In genomic region chr17:43210576-43210975, GRCh38 we compare ENCODE assay signal across 13 cellular contexts. TPM values are rescaled to one million over a fixed set of nuclear protein-coding genes. Genes with fewer than 3 reads are reported as not detected.
DNase-seq lines count a peak whose midpoint lies in the region; ATAC-seq and TF ChIP-seq lines count a peak whose summit lies in the region.
"Had no signal": no experiment of that assay in that cellular context is flagged by ENCODE, and none has a peak within 500 bp of the region (broad histone marks: within the 10 kb centered on the region; RNA-seq: fewer than 3 reads in every experiment).

No MANE protein-coding gene starts in this region.

- peak overlapping the region; percentile 90 for H3K4me2 ChIP-seq in MM.1S (ENCODE audit: low read depth, low read length)
- H3K4me2 ChIP-seq in osteoblast (ENCODE audit: insufficient read depth, low read length): peak overlapping the region; percentile 92

- peaks cover 8% of the 10 kb centered on the region for H3K4me1 ChIP-seq in Caco-2
- H3K4me1 ChIP-seq in MM.1S (ENCODE audit: low read length): peaks cover 10% of the 10 kb centered on the region
- peaks cover 22% of the 10 kb centered on the region for H3K4me1 ChIP-seq in osteoblast (ENCODE audit: insufficient read depth, low read length)

- CTCF ChIA-PET in Caco-2 (lab: Charles Lee): no interaction called here

- H3K79me2 ChIP-seq in MM.1S (ENCODE audit: low read length): no peaks in the 10 kb centered on the region
- H3K79me2 ChIP-seq in osteoblast (ENCODE audit: insufficient read depth, low read length): peaks cover 18% of the 10 kb centered on the region

- H3K27me3 Mint-ChIP-seq in Caco-2 (ENCODE audit: insufficient read depth, unreplicated experiment): no peaks in the 10 kb centered on the region
- H3K27me3 Mint-ChIP-seq in central memory CD8-positive, alpha-beta T cell: no peaks in the 10 kb centered on the region

- ATAC-seq in central memory CD8-positive, alpha-beta T cell (replicated peaks; ENCODE audit: extremely low read depth, poor library complexity, severe bottlenecking): no peak
- ATAC-seq in HG03378 (IDR thresholded peaks at IDR 0.05; ENCODE audit: unreplicated experiment): no peak

- no peak overlapping the region for H3K27ac ChIP-seq in MM.1S (ENCODE audit: low read length)
- H3K27ac ChIP-seq in osteoblast (ENCODE audit: low read depth, low read length): peak overlapping the region; percentile 76

- peak overlapping the region; percentile 48; the same call in 1 of the 2 replicates for H3K9ac ChIP-seq in MM.1S (ENCODE audit: low read length)

- H3K36me3 ChIP-seq in Caco-2 (ENCODE audit: control insufficient read depth, insufficient read depth, low read length): 0 out of 2 replicates have a peak, but pooled peaks cover 1% of the 10 kb centered on the region
- no peaks in the 10 kb centered on the region for H3K36me3 ChIP-seq in MM.1S (replicated peaks; ENCODE audit: insufficient read depth, low read length)
- peaks cover 59% of the 10 kb centered on the region for H3K36me3 ChIP-seq in osteoblast (ENCODE audit: insufficient read depth, low read length)

- H3K4me3 Mint-ChIP-seq in Caco-2 (ENCODE audit: unreplicated experiment): peak overlapping the region; percentile 92
- H3K4me3 Mint-ChIP-seq in central memory CD8-positive, alpha-beta T cell: peak overlapping the region; percentile 91

- DNase-seq in Caco-2 (no peak), MM.1S (no peak), osteoblast (ENCODE audit: insufficient read length, low spot score, missing footprints) (no peak), NCI-H524 (lab: John Stamatoyannopoulos, UW) (no peak), islet precursor cell (no peak), NCI-H1105 treated with DMSO at 0.1 percent for 48 hours (lab: John Stamatoyannopoulos, UW) (no peak)
- DNase-seq in central memory CD8-positive, alpha-beta T cell (ENCODE audit: low spot score in 2 of 2): no peak
- DNase-seq: NCI-H1092 treated with DMSO at 0.1 percent for 48 hours; stimulated activated CD4-positive, alpha-beta T cell treated with anti-CD3 and anti-CD28 coated beads, Interleukin-12 subunit alpha, Interleukin-12 subunit beta, amount 100 ng/mL, for 4 hours had no signal

- POLR2A ChIA-PET in Caco-2 (lab: Charles Lee): no interaction called here

- no peak overlapping the region; the same call in 1 of the 2 replicates for H3K4me3 ChIP-seq in Caco-2 (ENCODE audit: low read depth, low read length)
- peak overlapping the region; percentile 76 for H3K4me3 ChIP-seq in MM.1S (ENCODE audit: low read length)
- no peak overlapping the region for H3K4me3 ChIP-seq in osteoblast (ENCODE audit: insufficient read depth, low read length)

- no peaks in the 10 kb centered on the region for H3K9me3 Mint-ChIP-seq in Caco-2 (ENCODE audit: unreplicated experiment)
- H3K9me3 Mint-ChIP-seq in central memory CD8-positive, alpha-beta T cell: no peaks in the 10 kb centered on the region

- peaks cover 10% of the 10 kb centered on the region for H3K4me1 Mint-ChIP-seq in Caco-2 (ENCODE audit: low read depth, unreplicated experiment)
- H3K4me1 Mint-ChIP-seq in central memory CD8-positive, alpha-beta T cell: peaks cover 29% of the 10 kb centered on the region

- no peaks in the 10 kb centered on the region for H3K9me2 ChIP-seq in MM.1S (replicated peaks; ENCODE audit: insufficient read depth, low read length)

- H2AFZ ChIP-seq in MM.1S (ENCODE audit: low read length) (peak overlapping the region; percentile 83; the same call in 1 of the 2 replicates), osteoblast (ENCODE audit: low read length) (no peak overlapping the region)

- H3K27ac Mint-ChIP-seq in Caco-2 (ENCODE audit: unreplicated experiment): peak overlapping the region; percentile 77
- peak overlapping the region; percentile 96 for H3K27ac Mint-ChIP-seq in central memory CD8-positive, alpha-beta T cell (ENCODE audit: low read depth)

- TF ChIP-seq CTCF in Caco-2 (IDR thresholded peaks at IDR 0.05; ENCODE audit: insufficient read depth in 1 of 2, low read depth in 1 of 2, low read length in 1 of 2, severe bottlenecking in 1 of 2, unreplicated experiment in 1 of 2): no peak
- TF ChIP-seq CTCF in MM.1S (IDR thresholded peaks at IDR 0.05; ENCODE audit: low read length): no peak
- TF ChIP-seq CTCF in osteoblast (IDR thresholded peaks at IDR 0.05; ENCODE audit: extremely low read depth, low read depth, low read length): no peak

- H3K27me3 ChIP-seq in Caco-2 (replicated peaks; ENCODE audit: control insufficient read depth, insufficient read depth, low read length): no peaks in the 10 kb centered on the region
- H3K27me3 ChIP-seq in MM.1S (replicated peaks; ENCODE audit: insufficient read depth, low read length): no peaks in the 10 kb centered on the region
- no peaks in the 10 kb centered on the region for H3K27me3 ChIP-seq in osteoblast (ENCODE audit: insufficient read depth, low read length)

- H4K20me1 ChIP-seq in MM.1S (ENCODE audit: insufficient read depth, low read length) (no peaks in the 10 kb centered on the region), osteoblast (ENCODE audit: insufficient read depth, low read length) (no peaks in the 10 kb centered on the region)

- BruUV-seq in Caco-2 (replicated peaks; lab: Mats Ljungman, UMichigan): no TSS peak

- peaks cover 33% of the 10 kb centered on the region for H3K36me3 Mint-ChIP-seq in Caco-2 (ENCODE audit: insufficient read depth, unreplicated experiment)
- peaks cover 21% of the 10 kb centered on the region for H3K36me3 Mint-ChIP-seq in central memory CD8-positive, alpha-beta T cell (ENCODE audit: insufficient read depth)

- H3F3A ChIP-seq in MM.1S (ENCODE audit: insufficient read depth, low read length): peaks cover 7% of the 10 kb centered on the region; the same call in 1 of the 2 replicates

- H3K9me3 ChIP-seq in Caco-2 (no peaks in the 10 kb centered on the region), MM.1S (replicated peaks; ENCODE audit: insufficient read depth, low read length) (no peaks in the 10 kb centered on the region), osteoblast (ENCODE audit: low read depth, low read length) (no peaks in the 10 kb centered on the region)
- H3K9me3 ChIP-seq: thoracic aorta had no signal

- intact Hi-C loops in Caco-2 (cut with micrococcal nuclease; ENCODE audit: unreplicated experiment): no loop called here

RNA-seq across cellular contexts. Expression of gene TMEM106A, which starts 1.1 kb away (rescaled TPM):
- total RNA-seq in Caco-2 (2022) (6.9 and 8.0 TPM in 2 replicates), osteoblast (5.1 and 5.6 TPM in 2 replicates)

RNA-seq across cellular contexts. Expression of gene CCDC200, which starts 17.8 kb away (rescaled TPM):
- total RNA-seq in Caco-2 (2022) (not detected in 2 replicates), osteoblast (not detected in 2 replicates)
- total RNA-seq: Daoy, left lobe of liver, thoracic aorta had no signal

RNA-seq across cellular contexts. Expression of gene RNU2-1, which starts 23.2 kb away (rescaled TPM):
- total RNA-seq in Caco-2 (2022) (4,208 and 4,542 TPM in 2 replicates), osteoblast (not detected in 2 replicates)
- total RNA-seq: Daoy, thoracic aorta had no signal

RNA-seq across cellular contexts. Expression of gene NBR1, which starts 39.6 kb away (rescaled TPM):
- 53.9 and 55.4 TPM in 2 replicates for total RNA-seq in Caco-2 (2022)
- 115 and 121 TPM in 2 replicates for total RNA-seq in osteoblast

Comparison
In these comparisons a context has a peak if more than half of its experiments do, and no peak if none do; other contexts are left out.
1. RNA of gene RNU2-1, which starts 23.2 kb away (total RNA-seq): 4,208 to 4,542 TPM in Caco-2; not detected in osteoblast; every median in the first group is over 1,000 times any median in the second.